ENCODE assay signal across 9 cellular contexts in genomic region chr10:73094986-73095478, GRCh38. TPM values are rescaled to one million over a fixed set of nuclear protein-coding genes. Genes with fewer than 3 reads are reported as not detected.
DNase-seq lines count a peak whose midpoint lies in the region; TF ChIP-seq lines count a peak whose summit lies in the region.
"Had no signal": no experiment of that assay in that cellular context is flagged by ENCODE, and none has a peak within 500 bp of the region (broad histone marks: within the 10 kb centered on the region; RNA-seq: fewer than 3 reads in every experiment).

No MANE protein-coding gene starts in this region.

- H2AFZ ChIP-seq in Loucy (ENCODE audit: low read length) = no peak overlapping the region

- H3K9me2 ChIP-seq in Loucy (replicated peaks; ENCODE audit: low read depth, low read length) = no peaks in the 10 kb centered on the region

- H3K27ac ChIP-seq in dorsolateral prefrontal cortex = peak overlapping the region in 57 of 59 donors; percentile 86 to 100 (median 99)

- H3K27me3 ChIP-seq in BE2C = no peaks in the 10 kb centered on the region
- H3K27me3 ChIP-seq in Loucy (ENCODE audit: insufficient read depth, low read length, poor library complexity, severe bottlenecking) = no peaks in the 10 kb centered on the region
- H3K27me3 ChIP-seq in dorsolateral prefrontal cortex = no peaks in the 10 kb centered on the region

- H3F3A ChIP-seq in Loucy (ENCODE audit: low read depth) = peaks cover 12% of the 10 kb centered on the region; the same call in 1 of the 2 replicates

- intact Hi-C loops in dorsolateral prefrontal cortex (cut with DNase I) = loop anchor here (5.0 kb wide), 4 partner anchors 72 to 668 kb away; partner anchors contain the start of genes DNAJC9 (in 1 of the 2), ECD (in 1 of the 2), FAM149B1 (in 1 of the 2) and MRPS16 (in 1 of the 2)

- TF ChIP-seq CTCF in BE2C (IDR thresholded peaks at IDR 0.05; ENCODE audit: low read depth, low read length) = no peak
- TF ChIP-seq CTCF in Loucy (conservative IDR thresholded peaks at IDR 0.05; ENCODE audit: low read length) = no peak
- TF ChIP-seq CTCF in dorsolateral prefrontal cortex (IDR thresholded peaks at IDR 0.05 in 54 of 56, conservative IDR thresholded peaks at IDR 0.05 in 2 of 56; ENCODE audit: low read depth in 1 of 56, partially characterized antibody in 56 of 56) = no peak
- TF ChIP-seq CTCF in nephron (IDR thresholded peaks at IDR 0.05; ENCODE audit: unreplicated experiment in 3 of 3) = no peak

- peaks cover 48% of the 10 kb centered on the region for H3K4me1 Mint-ChIP-seq in nephron

- H3K9me3 Mint-ChIP-seq in nephron = no peaks in the 10 kb centered on the region

- H3K27ac Mint-ChIP-seq in nephron = peak overlapping the region; percentile 97 to 99 (median 98)

- H3K9me3 ChIP-seq in BE2C (no peaks in the 10 kb centered on the region), Loucy (ENCODE audit: insufficient read depth, low read depth, low read length) (no peaks in the 10 kb centered on the region)

- peaks cover 4% of the 10 kb centered on the region for H3K36me3 Mint-ChIP-seq in nephron (ENCODE audit: low read depth)

- H3K79me2 ChIP-seq in Loucy (ENCODE audit: insufficient read depth, low read length) = peaks cover 59% of the 10 kb centered on the region

- peak overlapping the region; percentile 93 to 96 (median 94) for H3K4me3 Mint-ChIP-seq in nephron

- H3K4me2 ChIP-seq in Loucy (ENCODE audit: low read depth, low read length, poor library complexity, severe bottlenecking) = peak overlapping the region; percentile 95

- no peak for DNase-seq in BE2C
- no peak for DNase-seq in dorsolateral prefrontal cortex
- no peak for DNase-seq in NCI-H1092 treated with DMSO at 0.1 percent for 48 hours (lab: John Stamatoyannopoulos, UW)
- DNase-seq in activated CD4-positive, CD25-positive, alpha-beta regulatory T cell treated with anti-CD3 and anti-CD28 coated beads, Interleukin-2, amount 50 U/mL, for 72 hours = no peak
- DNase-seq in effector CD8-positive, alpha-beta T cell (lab: John Stamatoyannopoulos, UW) = no peak
- DNase-seq in DMS153 treated with DMSO at 0.1 percent for 48 hours (lab: John Stamatoyannopoulos, UW; ENCODE audit: unreplicated experiment) = no peak
- DNase-seq: SHP77 treated with DMSO at 0.1 percent for 48 hours had no signal

- H3K9ac ChIP-seq in Loucy (ENCODE audit: low read depth, low read length, poor library complexity, severe bottlenecking) = peak overlapping the region; percentile 91

- H3K4me1 ChIP-seq in BE2C (no peaks in the 10 kb centered on the region), Loucy (ENCODE audit: insufficient read depth, low read length, poor library complexity, severe bottlenecking) (peaks cover 34% of the 10 kb centered on the region)

- H3K27me3 Mint-ChIP-seq in nephron (ENCODE audit: low read depth) = no peaks in the 10 kb centered on the region

- peaks cover 33% of the 10 kb centered on the region for H4K20me1 ChIP-seq in Loucy (ENCODE audit: insufficient read depth, low read length, poor library complexity, severe bottlenecking)

- H3K36me3 ChIP-seq in BE2C = no peaks in the 10 kb centered on the region; the same call in 1 of the 2 replicates
- H3K36me3 ChIP-seq in Loucy (ENCODE audit: insufficient read depth, low read length) = no peaks in the 10 kb centered on the region

- H3K4me3 ChIP-seq in BE2C (ENCODE audit: low read depth, low read length) (peak overlapping the region; percentile 63), Loucy (ENCODE audit: low read length, poor library complexity, severe bottlenecking) (peak overlapping the region; percentile 84), dorsolateral prefrontal cortex (peak overlapping the region; percentile 60 to 98 (median 88))

RNA-seq across cellular contexts. Expression of gene P4HA1, which starts 1.6 kb away (rescaled TPM):
- polyA plus RNA-seq in BE2C (2012; ENCODE audit: insufficient read depth, insufficient read length, low read depth) = 3.3 TPM
- 10 to 100 TPM; 12.9 to 95.8 (median 22.2) TPM for total RNA-seq in dorsolateral prefrontal cortex

RNA-seq across cellular contexts. Expression of gene NUDT13, which starts 15.2 kb away (rescaled TPM):
- polyA plus RNA-seq in BE2C (2012; ENCODE audit: insufficient read depth, insufficient read length, low read depth) = 1.7 TPM
- 1 to 10 TPM in 89 of 120 experiments, under 1 TPM in 31; 0.25 to 4.0 (median 1.3) TPM for total RNA-seq in dorsolateral prefrontal cortex
